13 cellular contexts compared by ENCODE assay signal in the genomic region with DNA sequence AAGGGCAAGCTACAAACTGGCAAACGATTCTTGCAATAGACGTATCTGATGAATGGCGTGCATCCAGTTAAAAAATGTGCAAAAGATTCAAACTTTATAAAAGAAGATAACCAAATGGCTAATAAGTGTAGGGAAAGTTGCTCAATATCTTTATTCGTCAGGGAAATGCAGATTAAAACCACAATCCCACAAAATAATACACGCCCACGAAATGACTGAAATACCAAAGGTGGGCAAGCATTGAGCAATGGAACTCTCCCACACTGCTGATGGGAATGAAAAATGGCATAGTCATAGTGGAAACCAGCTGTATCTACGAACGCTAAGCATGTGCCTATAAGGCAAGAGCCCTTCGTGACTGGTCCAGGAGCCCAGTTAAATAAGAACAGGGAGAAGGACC.
DNase-seq lines count a peak whose midpoint lies in the region; ATAC-seq and TF ChIP-seq lines count a peak whose summit lies in the region.
"Had no signal": no experiment of that assay in that cellular context is flagged by ENCODE, and none has a peak within 500 bp of the region (broad histone marks: within the 10 kb centered on the region; RNA-seq: fewer than 3 reads in every experiment).

No MANE protein-coding gene starts in this region.

- no peak for TF ChIP-seq EP300 in Ishikawa (IDR thresholded peaks at IDR 0.05; ENCODE audit: borderline replicate concordance)

- DNase-seq in Ammon's horn (ENCODE audit: low spot score) (peak; percentile 35), astrocyte of the hippocampus (ENCODE audit: low read depth, low spot score) (peak; percentile 92), kidney glomerular epithelial cell (lab: John Stamatoyannopoulos, UW) (peak; percentile 97)
- DNase-seq: activated CD8-positive, alpha-beta memory T cell treated with anti-CD3 and anti-CD28 coated beads, Interleukin-2, amount 10 ng/mL, durations not matched to agents 7 days and 5 days; CD4-positive, CD25-positive, alpha-beta regulatory T cell; NCI-H1694 treated with DMSO at 0.1 percent for 48 hours; stimulated activated CD4-positive, alpha-beta T cell treated with anti-CD3 and anti-CD28 coated beads, Interleukin-4, amount 100 ng/mL, for 4 hours; T-helper 9 cell had no signal

- ATAC-seq in GM18511 (IDR thresholded peaks at IDR 0.05; ENCODE audit: unreplicated experiment), result no peak
- ATAC-seq in esophagus mucosa, result no peak
- ATAC-seq in HG03442 (IDR thresholded peaks at IDR 0.05; ENCODE audit: unreplicated experiment), result no peak
- no peak for ATAC-seq in GM21528 (IDR thresholded peaks at IDR 0.05; ENCODE audit: low FRiP score, unreplicated experiment)
- ATAC-seq: activated CD8-positive, alpha-beta memory T cell treated with anti-CD3 and anti-CD28 coated beads, Interleukin-2, amount 10 ng/mL, durations not matched to agents 7 days and 5 days had no signal

- no peak for TF ChIP-seq RAD21 in Ishikawa (IDR thresholded peaks at IDR 0.05; ENCODE audit: low read depth)

TF ChIP-seq in Ishikawa, 13 proteins besides CTCF, POLR2A, EP300 and RAD21:
- TF ChIP-seq CEBPB (IDR thresholded peaks at IDR 0.05) (0 out of 2 replicates have a peak, but pooled peaks have one; percentile 25), EGR1 (IDR thresholded peaks at IDR 0.05) (no peak)

Comparison
In these comparisons a context has a peak if more than half of its experiments do, and no peak if none do; other contexts are left out.
1. DNase-seq: peak in every context shown above with its lines; median percentile 97 in kidney glomerular epithelial cell; 92 in astrocyte of the hippocampus; 35 in Ammon's horn.